1 cellular context compared by ENCODE assay signal in the genomic region with DNA sequence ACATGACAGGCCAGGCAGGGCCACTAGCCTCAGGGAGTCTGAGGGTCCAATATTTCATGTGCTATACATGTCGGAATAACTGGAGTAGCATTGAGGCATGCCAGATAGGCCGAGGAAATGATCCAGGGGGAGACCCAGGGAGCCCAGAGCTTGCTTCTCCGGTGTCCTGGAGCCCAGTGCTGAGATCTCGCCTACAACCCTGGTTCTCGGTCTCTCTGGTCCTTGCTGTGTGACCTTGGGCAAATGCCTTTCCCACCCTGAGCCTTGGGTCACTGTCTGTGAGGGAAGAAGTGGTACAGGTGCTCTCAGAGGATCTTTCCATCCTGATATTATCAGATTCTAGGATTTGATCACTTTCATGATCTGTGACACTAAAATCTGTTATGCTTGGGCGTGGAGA.
TF ChIP-seq lines count a peak whose summit lies in the region.

No MANE protein-coding gene starts in this region.

TF ChIP-seq in HepG2, 621 proteins besides CTCF, POLR2A, EP300 and RAD21:
- TF ChIP-seq ZNF780A (CRISPR knock-in tag; IDR thresholded peaks at IDR 0.05) (no peak), ZNF768 (CRISPR knock-in tag; IDR thresholded peaks at IDR 0.05) (peak; percentile 96), ZMYM3 (CRISPR knock-in tag; IDR thresholded peaks at IDR 0.05) (peak; percentile 54; the same call in 1 of the 2 replicates)
